10 cellular contexts compared by ENCODE assay signal in the genomic region with DNA sequence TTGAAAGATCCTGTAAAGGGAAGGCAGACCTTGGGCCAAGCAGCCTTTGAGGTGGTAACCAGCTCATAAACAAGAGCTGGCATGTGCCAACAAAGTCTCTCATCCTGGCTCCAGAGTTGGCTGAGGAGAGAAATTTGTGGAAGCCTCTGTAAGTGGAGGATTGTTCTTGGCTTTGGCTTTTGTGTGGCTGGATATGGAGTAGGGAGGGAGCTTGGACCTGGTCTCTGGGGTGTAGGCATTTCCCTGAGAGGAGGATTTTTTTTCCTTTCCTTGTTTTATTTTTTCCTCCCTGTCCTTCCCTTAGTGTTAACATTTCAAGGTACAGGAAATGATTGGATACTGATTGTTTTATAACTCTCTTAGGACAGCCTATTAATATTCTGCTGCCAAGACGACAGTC.
DNase-seq lines count a peak whose midpoint lies in the region; ATAC-seq and TF ChIP-seq lines count a peak whose summit lies in the region.
"Had no signal": no experiment of that assay in that cellular context is flagged by ENCODE, and none has a peak within 500 bp of the region (broad histone marks: within the 10 kb centered on the region; RNA-seq: fewer than 3 reads in every experiment).

No MANE protein-coding gene starts in this region.

- no peak overlapping the region for H3K4me3 ChIP-seq in colonic mucosa
- no peak overlapping the region for H3K4me3 ChIP-seq in uterus

- peak overlapping the region; percentile 35 for H3K27ac ChIP-seq in colonic mucosa
- H3K27ac ChIP-seq in uterus, result peak overlapping the region; percentile 31 to 54

- H3K9me3 ChIP-seq in colonic mucosa, result no peaks in the 10 kb centered on the region
- no peaks in the 10 kb centered on the region for H3K9me3 ChIP-seq in uterus

- H3K4me1 ChIP-seq in colonic mucosa (peaks cover 5% of the 10 kb centered on the region), uterus (peaks cover 7 to 17% of the 10 kb centered on the region in 2 donors)

- ATAC-seq in HG03039 (IDR thresholded peaks at IDR 0.05; ENCODE audit: unreplicated experiment), result no peak

- H3K9ac ChIP-seq in colonic mucosa (ENCODE audit: low read depth in 2 of 2, low read length in 2 of 2), result no peak overlapping the region

- TF ChIP-seq CTCF in colonic mucosa (IDR thresholded peaks at IDR 0.05) (no peak), uterus (IDR thresholded peaks at IDR 0.05) (no peak)

- H3K36me3 ChIP-seq in colonic mucosa (no peaks in the 10 kb centered on the region), uterus (no peaks in the 10 kb centered on the region)

- H3K27me3 ChIP-seq in colonic mucosa, result no peaks in the 10 kb centered on the region
- no peaks in the 10 kb centered on the region for H3K27me3 ChIP-seq in uterus

- no peak for TF ChIP-seq POLR2A in uterus (IDR thresholded peaks at IDR 0.05)

- intact Hi-C loops in colonic mucosa (cut with DNase I) (no loop called here), uterus (cut with DNase I; ENCODE audit: low total_unique reads) (no loop called here)

- DNase-seq in DMS 273 (lab: John Stamatoyannopoulos, UW; ENCODE audit: unreplicated experiment) (peak; percentile 28), DMS 273 treated with DMSO at 0.1 percent for 48 hours (lab: John Stamatoyannopoulos, UW) (no peak), colonic mucosa (no peak), midbrain (lab: John Stamatoyannopoulos, UW) (peak; percentile 49), uterus (no peak), SKM-1 (lab: John Stamatoyannopoulos, UW; ENCODE audit: unreplicated experiment) (no peak)
- DNase-seq in stimulated activated naive CD4-positive, alpha-beta T cell treated with Interleukin-2 at 50 U/mL for 16 hours (lab: John Stamatoyannopoulos, UW), result no peak
- DNase-seq: 8988T, NCI-H1092 had no signal

Comparison
In these comparisons a context has a peak if more than half of its experiments do, and no peak if none do; other contexts are left out.
1. DNase-seq: peak in DMS 273 (single experiment) and midbrain (single experiment); none in DMS 273 treated with DMSO at 0.1 percent for 48 hours (single experiment), colonic mucosa (single experiment), uterus (0 of 2), stimulated activated naive CD4-positive, alpha-beta T cell treated with Interleukin-2 at 50 U/mL for 16 hours (single experiment) and SKM-1 (single experiment).